In the genomic region with DNA sequence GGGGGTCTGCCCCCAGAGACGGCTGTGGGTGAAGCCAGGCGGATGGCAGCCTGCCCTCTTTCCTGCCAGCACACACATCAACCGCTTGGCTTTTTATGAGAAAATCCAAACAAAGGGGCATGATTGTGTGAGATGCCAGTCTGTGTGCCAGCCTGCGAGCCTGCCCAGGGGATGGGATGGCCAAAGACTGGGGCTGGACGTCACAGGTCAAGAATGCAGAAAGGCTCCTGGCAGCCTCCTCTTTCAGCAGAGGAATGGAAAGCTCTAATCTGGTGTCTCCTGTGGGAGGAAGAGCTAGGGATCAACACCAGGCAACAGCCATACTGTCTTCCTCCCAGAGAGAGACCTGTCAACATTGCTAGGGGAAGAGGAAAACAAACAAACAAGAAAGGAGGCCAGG, we compare ENCODE assay signal across 1 cellular context.
TF ChIP-seq lines count a peak whose summit lies in the region.

No MANE protein-coding gene starts in this region.

TF ChIP-seq in SK-N-SH treated with all-trans-retinoic acid at 6 μM for 48 hours, 23 proteins besides CTCF, POLR2A, EP300 and RAD21 (continued from another document):
- TF ChIP-seq, protein P1, sequence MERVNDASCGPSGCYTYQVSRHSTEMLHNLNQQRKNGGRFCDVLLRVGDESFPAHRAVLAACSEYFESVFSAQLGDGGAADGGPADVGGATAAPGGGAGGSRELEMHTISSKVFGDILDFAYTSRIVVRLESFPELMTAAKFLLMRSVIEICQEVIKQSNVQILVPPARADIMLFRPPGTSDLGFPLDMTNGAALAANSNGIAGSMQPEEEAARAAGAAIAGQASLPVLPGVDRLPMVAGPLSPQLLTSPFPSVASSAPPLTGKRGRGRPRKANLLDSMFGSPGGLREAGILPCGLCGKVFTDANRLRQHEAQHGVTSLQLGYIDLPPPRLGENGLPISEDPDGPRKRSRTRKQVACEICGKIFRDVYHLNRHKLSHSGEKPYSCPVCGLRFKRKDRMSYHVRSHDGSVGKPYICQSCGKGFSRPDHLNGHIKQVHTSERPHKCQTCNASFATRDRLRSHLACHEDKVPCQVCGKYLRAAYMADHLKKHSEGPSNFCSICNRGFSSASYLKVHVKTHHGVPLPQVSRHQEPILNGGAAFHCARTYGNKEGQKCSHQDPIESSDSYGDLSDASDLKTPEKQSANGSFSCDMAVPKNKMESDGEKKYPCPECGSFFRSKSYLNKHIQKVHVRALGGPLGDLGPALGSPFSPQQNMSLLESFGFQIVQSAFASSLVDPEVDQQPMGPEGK (CRISPR knock-in tag; IDR thresholded peaks at IDR 0.05; ENCODE audit: borderline replicate concordance) = no peak
- TF ChIP-seq CSDC2 (CRISPR knock-in tag; IDR thresholded peaks at IDR 0.05) (no peak), TCF4 (CRISPR knock-in tag; IDR thresholded peaks at IDR 0.05; ENCODE audit: borderline replicate concordance) (no peak), ZNF70 (CRISPR knock-in tag; IDR thresholded peaks at IDR 0.05) (no peak), ISL1 (CRISPR knock-in tag; IDR thresholded peaks at IDR 0.05) (no peak), OSR1 (CRISPR knock-in tag; IDR thresholded peaks at IDR 0.05) (no peak), ZC3H10 (CRISPR knock-in tag; IDR thresholded peaks at IDR 0.05) (no peak)
